38 cellular contexts compared by ENCODE assay signal in the genomic region with DNA sequence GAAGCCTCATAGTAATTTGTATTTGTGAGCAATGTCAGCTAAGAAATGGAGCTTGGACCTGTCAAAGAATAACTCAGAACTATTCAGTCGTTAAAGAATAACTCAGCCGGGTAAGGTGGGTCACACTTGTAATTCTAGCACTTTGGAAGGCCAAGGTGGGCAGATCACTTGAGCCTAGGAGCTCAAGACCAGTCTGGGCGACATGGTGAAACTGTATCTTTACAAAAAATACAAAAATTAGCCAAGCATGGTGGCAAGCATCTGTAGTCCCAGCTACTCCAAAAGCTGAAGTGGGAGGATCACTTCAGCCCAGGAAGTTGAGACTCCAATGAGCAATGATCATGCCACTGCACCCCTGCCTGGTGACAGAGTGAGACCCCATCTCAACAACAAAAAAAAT.
"Had no signal": no experiment of that assay in that cellular context is flagged by ENCODE, and none has a peak within 500 bp of the region (broad histone marks: within the 10 kb centered on the region; RNA-seq: fewer than 3 reads in every experiment).

No MANE protein-coding gene starts in this region.

- H3K36me3 Mint-ChIP-seq: activated naive CD4-positive, alpha-beta T cell treated with anti-CD3 and anti-CD28 coated beads, Interleukin-2, amount 10 ng/mL, durations not matched to agents 7 days and 5 days; activated naive CD4-positive, alpha-beta T cell treated with anti-CD3 and anti-CD28 coated beads, Interleukin-2, amount 50 U/mL, for 24 hours; activated naive CD4-positive, alpha-beta T cell treated with anti-CD3 and anti-CD28 coated beads, Interleukin-2, amount 50 U/mL, for 72 hours; activated naive CD8-positive, alpha-beta T cell; activated naive CD8-positive, alpha-beta T cell treated with anti-CD3 and anti-CD28 coated beads for 36 hours; activated naive CD8-positive, alpha-beta T cell treated with anti-CD3 and anti-CD28 coated beads, Interleukin-2, amount 10 ng/mL, durations not matched to agents 7 days and 5 days; brain had no signal

- H3K36me3 ChIP-seq: adrenal gland, ascending aorta, brain microvascular endothelial cell, breast epithelium, cardiac muscle cell had no signal

- H3K27me3 Mint-ChIP-seq: activated naive CD4-positive, alpha-beta T cell treated with anti-CD3 and anti-CD28 coated beads, Interleukin-2, amount 10 ng/mL, durations not matched to agents 7 days and 5 days; activated naive CD4-positive, alpha-beta T cell treated with anti-CD3 and anti-CD28 coated beads, Interleukin-2, amount 50 U/mL, for 24 hours; activated naive CD8-positive, alpha-beta T cell; activated naive CD8-positive, alpha-beta T cell treated with anti-CD3 and anti-CD28 coated beads for 36 hours; activated naive CD8-positive, alpha-beta T cell treated with anti-CD3 and anti-CD28 coated beads, Interleukin-2, amount 10 ng/mL, durations not matched to agents 7 days and 5 days; activated naive CD8-positive, alpha-beta T cell treated with anti-CD3 and anti-CD28 coated beads, Interleukin-2, amount 50 U/mL, for 24 hours; activated T-cell treated with anti-CD3 and anti-CD28 coated beads, Interleukin-2, amount 50 U/mL, for 24 hours; activated T-helper 17 cell treated with anti-CD3 and anti-CD28 coated beads, Interleukin-2, amount 50 U/mL, for 72 hours; brain; central memory CD8-positive, alpha-beta T cell had no signal

- ATAC-seq: activated naive CD4-positive, alpha-beta T cell treated with anti-CD3 and anti-CD28 coated beads, Interleukin-2, amount 50 U/mL, for 72 hours; activated naive CD8-positive, alpha-beta T cell treated with anti-CD3 and anti-CD28 coated beads, Interleukin-2, amount 50 U/mL, for 24 hours; activated T-cell treated with anti-CD3 and anti-CD28 coated beads, Interleukin-2, amount 50 U/mL, for 4 hours; activated T-cell treated with anti-CD3 and anti-CD28 coated beads, Interleukin-2, amount 50 U/mL, for 72 hours; activated T-helper 17 cell treated with anti-CD3 and anti-CD28 coated beads, Interleukin-2, amount 50 U/mL, for 72 hours; body of pancreas had no signal

- H3K27ac ChIP-seq: adrenal gland, ascending aorta, body of pancreas, brain microvascular endothelial cell, breast epithelium, cardiac muscle cell had no signal

- H3K4me3 Mint-ChIP-seq: activated naive CD4-positive, alpha-beta T cell treated with anti-CD3 and anti-CD28 coated beads for 36 hours; activated naive CD4-positive, alpha-beta T cell treated with anti-CD3 and anti-CD28 coated beads, Interleukin-2, amount 10 ng/mL, durations not matched to agents 7 days and 5 days; activated naive CD4-positive, alpha-beta T cell treated with anti-CD3 and anti-CD28 coated beads, Interleukin-2, amount 50 U/mL, for 24 hours; activated naive CD8-positive, alpha-beta T cell; activated naive CD8-positive, alpha-beta T cell treated with anti-CD3 and anti-CD28 coated beads for 36 hours; activated naive CD8-positive, alpha-beta T cell treated with anti-CD3 and anti-CD28 coated beads, Interleukin-2, amount 10 ng/mL, durations not matched to agents 7 days and 5 days; activated naive CD8-positive, alpha-beta T cell treated with anti-CD3 and anti-CD28 coated beads, Interleukin-2, amount 50 U/mL, for 24 hours; activated T-cell treated with anti-CD3 and anti-CD28 coated beads, Interleukin-2, amount 50 U/mL, for 24 hours; activated T-cell treated with anti-CD3 and anti-CD28 coated beads, Interleukin-2, amount 50 U/mL, for 4 hours; activated T-cell treated with anti-CD3 and anti-CD28 coated beads, Interleukin-2, amount 50 U/mL, for 72 hours; activated T-helper 1 cell treated with anti-CD3 and anti-CD28 coated beads, Interleukin-12 subunit alpha, Interleukin-12 subunit beta, Interleukin-2, Interleukin-4 antibody, amounts not matched to agents 30 ng/mL and 10 ng/mL and 1 ng/mL, durations not matched to agents 14 hours and 24 hours and 36 hours; activated T-helper 17 cell treated with anti-CD3 and anti-CD28 coated beads, Interleukin-2, amount 50 U/mL, for 72 hours; brain; central memory CD8-positive, alpha-beta T cell had no signal

- H3K27ac Mint-ChIP-seq: activated naive CD4-positive, alpha-beta T cell treated with anti-CD3 and anti-CD28 coated beads for 36 hours; activated naive CD4-positive, alpha-beta T cell treated with anti-CD3 and anti-CD28 coated beads, Interleukin-2, amount 10 ng/mL, durations not matched to agents 7 days and 5 days; activated naive CD4-positive, alpha-beta T cell treated with anti-CD3 and anti-CD28 coated beads, Interleukin-2, amount 50 U/mL, for 24 hours; activated naive CD4-positive, alpha-beta T cell treated with anti-CD3 and anti-CD28 coated beads, Interleukin-2, amount 50 U/mL, for 72 hours; activated naive CD8-positive, alpha-beta T cell; activated naive CD8-positive, alpha-beta T cell treated with anti-CD3 and anti-CD28 coated beads for 36 hours; activated naive CD8-positive, alpha-beta T cell treated with anti-CD3 and anti-CD28 coated beads, Interleukin-2, amount 10 ng/mL, durations not matched to agents 7 days and 5 days; activated naive CD8-positive, alpha-beta T cell treated with anti-CD3 and anti-CD28 coated beads, Interleukin-2, amount 50 U/mL, for 24 hours; activated T-cell treated with anti-CD3 and anti-CD28 coated beads, Interleukin-2, amount 50 U/mL, for 24 hours; activated T-cell treated with anti-CD3 and anti-CD28 coated beads, Interleukin-2, amount 50 U/mL, for 72 hours; activated T-helper 1 cell treated with anti-CD3 and anti-CD28 coated beads, Interleukin-12 subunit alpha, Interleukin-12 subunit beta, Interleukin-2, Interleukin-4 antibody, amounts not matched to agents 30 ng/mL and 10 ng/mL and 1 ng/mL, durations not matched to agents 14 hours and 24 hours and 36 hours; activated T-helper 17 cell treated with anti-CD3 and anti-CD28 coated beads, Interleukin-2, amount 50 U/mL, for 72 hours; activated T-helper 2 cell treated with anti-CD3 and anti-CD28 coated beads, Interferon-gamma antibody, Interleukin-2, Interleukin-4, amounts not matched to agents 10 μg/mL and 5 μg/mL and 100 μg/mL, durations not matched to agents 14 hours and 24 hours and 36 hours; brain had no signal

- H3K4me1 Mint-ChIP-seq: activated naive CD4-positive, alpha-beta T cell treated with anti-CD3 and anti-CD28 coated beads, Interleukin-2, amount 10 ng/mL, durations not matched to agents 7 days and 5 days; activated naive CD4-positive, alpha-beta T cell treated with anti-CD3 and anti-CD28 coated beads, Interleukin-2, amount 50 U/mL, for 24 hours; activated naive CD8-positive, alpha-beta T cell treated with anti-CD3 and anti-CD28 coated beads for 36 hours; activated naive CD8-positive, alpha-beta T cell treated with anti-CD3 and anti-CD28 coated beads, Interleukin-2, amount 10 ng/mL, durations not matched to agents 7 days and 5 days; activated naive CD8-positive, alpha-beta T cell treated with anti-CD3 and anti-CD28 coated beads, Interleukin-2, amount 50 U/mL, for 24 hours; activated T-helper 17 cell treated with anti-CD3 and anti-CD28 coated beads, Interleukin-2, amount 50 U/mL, for 72 hours; brain; central memory CD8-positive, alpha-beta T cell had no signal

- DNase-seq: activated effector memory CD4-positive, alpha-beta T cell treated with anti-CD3 and anti-CD28 coated beads, Interleukin-2, amount 50 U/mL, for 16 hours; activated effector memory CD4-positive, alpha-beta T cell treated with Interleukin-2 at 50 U/mL for 16 hours; activated gamma-delta T cell; activated gamma-delta T cell treated with Interleukin-2 at 50 U/mL for 16 hours; activated naive CD4-positive, alpha-beta T cell; activated naive CD4-positive, alpha-beta T cell treated with anti-CD3 and anti-CD28 coated beads for 36 hours; activated naive CD4-positive, alpha-beta T cell treated with anti-CD3 and anti-CD28 coated beads, Interleukin-2, amount 10 ng/mL, durations not matched to agents 7 days and 5 days; activated naive CD4-positive, alpha-beta T cell treated with anti-CD3 and anti-CD28 coated beads, Interleukin-2, amount 50 U/mL, for 16 hours; activated naive CD4-positive, alpha-beta T cell treated with Interleukin-2 at 50 U/mL for 16 hours; activated naive CD8-positive, alpha-beta T cell treated with anti-CD3 and anti-CD28 coated beads for 36 hours; activated naive CD8-positive, alpha-beta T cell treated with anti-CD3 and anti-CD28 coated beads, Interleukin-2, amount 10 ng/mL, durations not matched to agents 7 days and 5 days; activated naive CD8-positive, alpha-beta T cell treated with anti-CD3 and anti-CD28 coated beads, Interleukin-2, amount 50 U/mL, for 24 hours; activated T-cell treated with anti-CD3 and anti-CD28 coated beads for 4 hours; activated T-cell treated with anti-CD3 and anti-CD28 coated beads, Interleukin-2, amount 50 U/mL, for 1 hour; activated T-cell treated with anti-CD3 and anti-CD28 coated beads, Interleukin-2, amount 50 U/mL, for 24 hours; activated T-cell treated with anti-CD3 and anti-CD28 coated beads, Interleukin-2, amount 50 U/mL, for 4 hours; activated T-cell treated with anti-CD3 and anti-CD28 coated beads, Interleukin-2, amount 50 U/mL, for 48 hours; activated T-cell treated with anti-CD3 and anti-CD28 coated beads, Interleukin-2, amount 50 U/mL, for 72 hours; adrenal gland; amniotic stem cell; amygdala; anterior cingulate cortex; aorta; body of pancreas; brain microvascular endothelial cell; central memory CD4-positive, alpha-beta T cell; cerebellar nuclear complex had no signal

- H3K4me3 ChIP-seq: adrenal gland, ascending aorta, body of pancreas, breast epithelium, cardiac muscle cell had no signal

- H3K27me3 ChIP-seq: adrenal gland, ascending aorta, body of pancreas, brain microvascular endothelial cell, breast epithelium, cardiac muscle cell had no signal

- H3K9me3 ChIP-seq: adrenal gland, ascending aorta, body of pancreas had no signal

- H3K4me1 ChIP-seq: adrenal gland, ascending aorta, body of pancreas, breast epithelium had no signal
